ENCODE assay signal across 15 cellular contexts in the genomic region with DNA sequence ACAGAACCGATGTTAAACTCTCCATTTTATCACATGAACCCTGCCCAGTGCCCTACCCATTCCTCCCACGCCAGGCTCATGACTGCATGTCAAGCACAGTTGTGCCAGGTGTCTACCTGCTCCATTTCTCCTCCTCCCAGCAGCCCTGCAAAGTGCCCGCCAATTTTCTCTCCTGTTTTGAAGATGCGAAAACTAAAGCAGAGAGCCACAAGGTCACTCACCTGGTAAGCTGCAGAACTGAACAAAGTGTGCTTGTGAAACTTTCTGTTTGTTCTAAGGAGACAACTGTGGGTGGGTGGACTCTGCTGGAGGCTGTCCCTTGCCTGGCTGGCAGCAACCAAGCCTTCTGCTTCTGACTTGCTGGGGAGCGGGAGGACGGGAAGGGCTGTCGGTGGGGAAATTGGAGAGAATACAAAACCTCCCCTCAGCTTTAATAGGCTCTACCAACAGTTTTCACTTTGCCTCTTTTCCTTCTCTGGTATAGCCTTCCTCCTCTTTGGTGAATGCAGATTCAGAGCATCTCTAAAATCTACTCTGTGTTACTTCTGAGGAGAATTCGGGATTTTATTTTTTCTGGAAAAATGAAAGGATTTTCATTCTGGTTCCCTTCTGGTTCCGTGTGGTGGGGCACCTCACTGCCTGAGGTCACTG. TPM values are rescaled to one million over a fixed set of nuclear protein-coding genes. Genes with fewer than 3 reads are reported as not detected.
DNase-seq lines count a peak whose midpoint lies in the region; ATAC-seq and TF ChIP-seq lines count a peak whose summit lies in the region.
"Had no signal": no experiment of that assay in that cellular context is flagged by ENCODE, and none has a peak within 500 bp of the region (broad histone marks: within the 10 kb centered on the region; RNA-seq: fewer than 3 reads in every experiment).

No MANE protein-coding gene starts in this region.

- H3K27ac Mint-ChIP-seq in CD8-positive, alpha-beta memory T cell: peak overlapping the region in 5 of 8 donors; percentile 33 to 95 (median 58)
- peak overlapping the region; percentile 70 for H3K27ac Mint-ChIP-seq in WTC11
- peak overlapping the region in 4 of 6 donors; percentile 54 to 75 (median 56) for H3K27ac Mint-ChIP-seq in immature natural killer cell
- peak overlapping the region in 1 of 7 donors; percentile 65 for H3K27ac Mint-ChIP-seq in CD4-positive, alpha-beta memory T cell
- H3K27ac Mint-ChIP-seq: activated naive CD4-positive, alpha-beta T cell treated with anti-CD3 and anti-CD28 coated beads, Interleukin-2, amount 10 ng/mL, durations not matched to agents 7 days and 5 days; T-helper 17 cell had no signal

- no peaks in the 10 kb centered on the region for H3K4me1 ChIP-seq in CD8-positive, alpha-beta memory T cell (ENCODE audit: insufficient read depth, low read length)
- H3K4me1 ChIP-seq in psoas muscle: peaks cover 26% of the 10 kb centered on the region
- peaks cover 4% of the 10 kb centered on the region for H3K4me1 ChIP-seq in CD4-positive, alpha-beta memory T cell (ENCODE audit: insufficient read depth, low read length)

- intact Hi-C loops in psoas muscle (cut with DNase I) (no loop called here), dorsolateral prefrontal cortex (cut with DNase I) (no loop called here)
- intact Hi-C loops in CD4-positive, alpha-beta memory T cell (cut with micrococcal nuclease): no loop called here

- no peaks in the 10 kb centered on the region for H3K27me3 ChIP-seq in CD8-positive, alpha-beta memory T cell (ENCODE audit: insufficient read depth, low read length, poor library complexity, severe bottlenecking)
- H3K27me3 ChIP-seq in psoas muscle (ENCODE audit: insufficient read depth in 3 of 3, low read length in 2 of 3): no peaks in the 10 kb centered on the region
- H3K27me3 ChIP-seq in CD4-positive, alpha-beta memory T cell (ENCODE audit: insufficient read depth, low read length): no peaks in the 10 kb centered on the region
- H3K27me3 ChIP-seq in dorsolateral prefrontal cortex: no peaks in the 10 kb centered on the region
- H3K27me3 ChIP-seq: MG63 had no signal

- no peaks in the 10 kb centered on the region for H3K9me3 ChIP-seq in CD8-positive, alpha-beta memory T cell (ENCODE audit: low read length)
- no peaks in the 10 kb centered on the region for H3K9me3 ChIP-seq in psoas muscle
- no peaks in the 10 kb centered on the region for H3K9me3 ChIP-seq in CD4-positive, alpha-beta memory T cell (ENCODE audit: control insufficient read depth in 1 of 2, low read length in 2 of 2)
- H3K9me3 ChIP-seq: MG63 had no signal

- no peaks in the 10 kb centered on the region for H3K27me3 Mint-ChIP-seq in CD8-positive, alpha-beta memory T cell
- no peaks in the 10 kb centered on the region for H3K27me3 Mint-ChIP-seq in WTC11 (ENCODE audit: low read depth)
- H3K27me3 Mint-ChIP-seq in immature natural killer cell (ENCODE audit: low read depth in 3 of 3): peaks cover 0 to 2% (median 0%) of the 10 kb centered on the region in 3 donors
- no peaks in the 10 kb centered on the region for H3K27me3 Mint-ChIP-seq in CD4-positive, alpha-beta memory T cell
- H3K27me3 Mint-ChIP-seq: activated naive CD4-positive, alpha-beta T cell treated with anti-CD3 and anti-CD28 coated beads, Interleukin-2, amount 10 ng/mL, durations not matched to agents 7 days and 5 days; T-helper 17 cell had no signal

- peaks cover 5 to 33% (median 25%) of the 10 kb centered on the region in 3 donors for H3K4me1 Mint-ChIP-seq in CD8-positive, alpha-beta memory T cell
- peaks cover 15% of the 10 kb centered on the region for H3K4me1 Mint-ChIP-seq in WTC11
- H3K4me1 Mint-ChIP-seq in immature natural killer cell: peaks cover 27 to 38% of the 10 kb centered on the region in 2 donors
- peaks cover 9 to 21% (median 11%) of the 10 kb centered on the region in 4 donors for H3K4me1 Mint-ChIP-seq in CD4-positive, alpha-beta memory T cell

- TF ChIP-seq CTCF in WTC11 (IDR thresholded peaks at IDR 0.05): no peak
- no peak for TF ChIP-seq CTCF in psoas muscle (IDR thresholded peaks at IDR 0.05)
- no peak for TF ChIP-seq CTCF in dorsolateral prefrontal cortex (IDR thresholded peaks at IDR 0.05 in 54 of 56, conservative IDR thresholded peaks at IDR 0.05 in 2 of 56; ENCODE audit: low read depth in 1 of 56, partially characterized antibody in 56 of 56)

- WGBS in psoas muscle, 3 donors: 68 to 77% (median 68%) methylated on average over 9 of the region's 9 CpGs

- CTCF ChIA-PET in CD8-positive, alpha-beta memory T cell (lab: Charles Lee): no interaction called here
- CTCF ChIA-PET in WTC11 (lab: Charles Lee): interaction anchor here (1.0 to 2.2 kb wide), 3 partner anchors 39 to 70 kb away, joined by 3 to 14 read pairs (median 7); no protein-coding TSS in a partner anchor
- CTCF ChIA-PET in CD4-positive, alpha-beta memory T cell (lab: Charles Lee; ENCODE audit: partially characterized antibody): no interaction called here

- POLR2A ChIA-PET in CD8-positive, alpha-beta memory T cell (lab: Charles Lee): interaction anchor here (0.5 kb wide), 1 partner anchor 36 kb away, joined by 6 read pairs; no protein-coding TSS in a partner anchor
- POLR2A ChIA-PET in WTC11 (lab: Charles Lee): interaction anchor here (1.3 kb wide), 1 partner anchor 12 kb away, joined by 3 read pairs; no protein-coding TSS in a partner anchor
- POLR2A ChIA-PET in CD4-positive, alpha-beta memory T cell (lab: Charles Lee; ENCODE audit: partially characterized antibody): no interaction called here

- H3K27ac ChIP-seq in CD8-positive, alpha-beta memory T cell (ENCODE audit: low read depth, low read length): no peak overlapping the region
- peak overlapping the region; percentile 24 for H3K27ac ChIP-seq in psoas muscle
- no peak overlapping the region for H3K27ac ChIP-seq in CD4-positive, alpha-beta memory T cell (ENCODE audit: low read depth, low read length)
- H3K27ac ChIP-seq in dorsolateral prefrontal cortex: peak overlapping the region in 3 of 59 donors; percentile 30 to 63 (median 36)

- H3K4me3 Mint-ChIP-seq in CD8-positive, alpha-beta memory T cell: peak overlapping the region in 1 of 7 donors; percentile 51
- H3K4me3 Mint-ChIP-seq in WTC11 (no peak overlapping the region), immature natural killer cell (no peak overlapping the region)
- H3K4me3 Mint-ChIP-seq in CD4-positive, alpha-beta memory T cell: no peak overlapping the region
- H3K4me3 Mint-ChIP-seq: activated naive CD4-positive, alpha-beta T cell treated with anti-CD3 and anti-CD28 coated beads, Interleukin-2, amount 10 ng/mL, durations not matched to agents 7 days and 5 days; T-helper 17 cell had no signal

- H3K4me3 ChIP-seq in CD8-positive, alpha-beta memory T cell (ENCODE audit: low read length): no peak overlapping the region
- no peak overlapping the region for H3K4me3 ChIP-seq in psoas muscle
- H3K4me3 ChIP-seq in CD4-positive, alpha-beta memory T cell (ENCODE audit: low read length in 2 of 2): no peak overlapping the region
- H3K4me3 ChIP-seq in dorsolateral prefrontal cortex: no peak overlapping the region
- H3K4me3 ChIP-seq: MG63 had no signal

- DNase-seq in CD8-positive, alpha-beta memory T cell: no peak
- DNase-seq in WTC11 (ENCODE audit: low spot score) (no peak), immature natural killer cell (no peak), psoas muscle (no peak), NCI-H345 treated with DMSO at 0.1 percent for 48 hours (lab: John Stamatoyannopoulos, UW; ENCODE audit: unreplicated experiment) (no peak), SIG-M5 (lab: John Stamatoyannopoulos, UW) (no peak), dorsolateral prefrontal cortex (no peak)
- DNase-seq in CD4-positive, alpha-beta memory T cell: no peak
- DNase-seq: activated CD4-positive, CD25-positive, alpha-beta regulatory T cell treated with anti-CD3 and anti-CD28 coated beads, Interleukin-2, amount 50 U/mL, for 72 hours; activated naive CD4-positive, alpha-beta T cell treated with anti-CD3 and anti-CD28 coated beads, Interleukin-2, amount 10 ng/mL, durations not matched to agents 7 days and 5 days; hippocampal formation; NCI-H1694 treated with DMSO at 0.1 percent for 48 hours; NCI-H446 treated with DMSO at 0.1 percent for 48 hours; T-helper 17 cell had no signal

- H3K9me3 Mint-ChIP-seq in CD8-positive, alpha-beta memory T cell: no peaks in the 10 kb centered on the region
- H3K9me3 Mint-ChIP-seq in WTC11 (no peaks in the 10 kb centered on the region), immature natural killer cell (no peaks in the 10 kb centered on the region)
- no peaks in the 10 kb centered on the region for H3K9me3 Mint-ChIP-seq in CD4-positive, alpha-beta memory T cell
- H3K9me3 Mint-ChIP-seq: activated naive CD4-positive, alpha-beta T cell treated with anti-CD3 and anti-CD28 coated beads, Interleukin-2, amount 10 ng/mL, durations not matched to agents 7 days and 5 days had no signal

- H3K36me3 ChIP-seq in CD8-positive, alpha-beta memory T cell (ENCODE audit: insufficient read depth, low read length): peaks cover 4% of the 10 kb centered on the region
- H3K36me3 ChIP-seq in psoas muscle (ENCODE audit: insufficient read depth in 1 of 2, low read depth in 1 of 2): peaks cover 0 to 3% of the 10 kb centered on the region in 2 donors
- no peaks in the 10 kb centered on the region for H3K36me3 ChIP-seq in CD4-positive, alpha-beta memory T cell (ENCODE audit: insufficient read depth, low read length)
- H3K36me3 ChIP-seq: MG63 had no signal

- ATAC-seq in WTC11 (no peak), psoas muscle (no peak)
- ATAC-seq: T-helper 17 cell had no signal

- peaks cover 0 to 45% (median 11%) of the 10 kb centered on the region in 3 donors for H3K36me3 Mint-ChIP-seq in CD8-positive, alpha-beta memory T cell
- H3K36me3 Mint-ChIP-seq in WTC11: no peaks in the 10 kb centered on the region
- H3K36me3 Mint-ChIP-seq in immature natural killer cell: peaks cover 0 to 18% (median 3%) of the 10 kb centered on the region in 3 donors
- peaks cover 30 to 52% of the 10 kb centered on the region in 2 donors for H3K36me3 Mint-ChIP-seq in CD4-positive, alpha-beta memory T cell

TF ChIP-seq in WTC11, 78 proteins besides CTCF, POLR2A, EP300 and RAD21:
- TF ChIP-seq, protein P1, sequence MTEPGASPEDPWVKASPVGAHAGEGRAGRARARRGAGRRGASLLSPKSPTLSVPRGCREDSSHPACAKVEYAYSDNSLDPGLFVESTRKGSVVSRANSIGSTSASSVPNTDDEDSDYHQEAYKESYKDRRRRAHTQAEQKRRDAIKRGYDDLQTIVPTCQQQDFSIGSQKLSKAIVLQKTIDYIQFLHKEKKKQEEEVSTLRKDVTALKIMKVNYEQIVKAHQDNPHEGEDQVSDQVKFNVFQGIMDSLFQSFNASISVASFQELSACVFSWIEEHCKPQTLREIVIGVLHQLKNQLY (CRISPR knock-in tag; IDR thresholded peaks at IDR 0.05): no peak

RNA-seq across cellular contexts. Expression of a gene that starts 23.0 kb away (rescaled TPM):
- total RNA-seq in CD8-positive, alpha-beta memory T cell: 10 to 100 TPM; 27.0 to 27.2 TPM
- 5.8 TPM for polyA plus RNA-seq in CD8-positive, alpha-beta memory T cell
- 35.6 to 41.7 TPM (median 36.5 TPM) in 3 replicates for total RNA-seq in WTC11 (2021)
- 10 to 100 TPM in 1 of 3 donors, 1 to 10 TPM in 1, under 1 TPM in 1; 0.62 to 12.8 (median 3.5) TPM for polyA plus RNA-seq in immature natural killer cell
- 10 to 100 TPM; 22.5 to 34.1 (median 32.0) TPM for total RNA-seq in psoas muscle
- 1 to 10 TPM; 3.3 to 9.1 (median 5.5) TPM for polyA plus RNA-seq in psoas muscle
- total RNA-seq in CD4-positive, alpha-beta memory T cell: 10 to 100 TPM; 29.1 to 34.0 TPM
- polyA plus RNA-seq in CD4-positive, alpha-beta memory T cell: 1 to 10 TPM; 2.6 to 7.5 TPM
- total RNA-seq in dorsolateral prefrontal cortex: 10 to 100 TPM in 48 of 120 experiments, 1 to 10 TPM in 72; 4.4 to 23.9 (median 9.4) TPM
